ENCODE assay signal across 17 cellular contexts in the genomic region with DNA sequence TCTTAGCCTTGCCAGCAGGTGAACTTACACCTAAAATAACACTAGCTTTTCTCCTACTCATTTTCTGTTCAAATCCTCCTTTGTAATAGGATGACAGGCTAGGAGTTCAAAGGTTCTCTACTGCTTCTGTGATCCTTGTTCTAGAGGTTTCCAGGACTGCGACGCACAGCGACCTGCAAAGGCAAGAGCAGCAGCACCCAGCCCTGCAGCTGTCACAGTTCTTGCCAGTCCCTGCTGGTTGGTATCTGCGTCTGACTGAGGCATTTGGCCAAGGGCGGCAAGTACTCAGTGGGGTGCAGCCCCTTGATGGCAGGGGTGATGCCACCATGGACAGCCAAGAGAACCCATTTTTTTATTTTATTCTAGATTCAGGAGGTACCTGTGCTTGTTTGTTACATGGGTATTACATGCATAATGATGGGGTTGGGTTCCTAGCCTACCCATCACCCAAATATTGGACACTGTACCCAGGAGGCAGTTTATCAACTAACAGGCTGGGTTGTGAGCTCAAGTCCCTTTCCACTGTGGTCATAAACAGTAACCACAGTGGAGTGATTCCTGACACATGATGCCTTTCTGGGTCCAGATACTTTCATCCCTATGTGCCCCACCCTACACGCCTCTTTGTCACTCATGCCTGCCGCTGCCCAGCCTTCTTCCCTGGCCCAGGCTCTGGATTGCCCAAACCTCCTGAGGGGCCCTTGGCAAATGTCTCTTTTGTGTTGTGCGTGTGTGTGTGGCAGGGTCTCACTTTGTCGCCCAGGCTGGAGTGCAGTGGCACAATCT.
"Had no signal": no experiment of that assay in that cellular context is flagged by ENCODE, and none has a peak within 500 bp of the region (broad histone marks: within the 10 kb centered on the region; RNA-seq: fewer than 3 reads in every experiment).

No MANE protein-coding gene starts in this region.

- H3K4me3 ChIP-seq: dorsolateral prefrontal cortex, gastrocnemius medialis, psoas muscle, sigmoid colon, smooth muscle cell had no signal

- H3K79me2 ChIP-seq: parathyroid adenoma had no signal

- H3K9me3 ChIP-seq: gastrocnemius medialis, psoas muscle, sigmoid colon had no signal

- H3K4me2 ChIP-seq: smooth muscle cell had no signal

- H3K9ac ChIP-seq: parathyroid adenoma had no signal

- H3K36me3 ChIP-seq: gastrocnemius medialis, sigmoid colon had no signal

- H3K27me3 ChIP-seq: dorsolateral prefrontal cortex, gastrocnemius medialis had no signal

- H3K9me3 Mint-ChIP-seq: mesothelial cell of epicardium, naive B cell, nephron had no signal

- H3K27ac ChIP-seq: dorsolateral prefrontal cortex, gastrocnemius medialis, parathyroid adenoma, psoas muscle, sigmoid colon had no signal

- DNase-seq: cortex of kidney; dorsolateral prefrontal cortex; effector CD8-positive, alpha-beta T cell; gastrocnemius medialis; islet precursor cell; mammary epithelial cell; naive B cell; psoas muscle; retina; sigmoid colon; stimulated activated CD4-positive, alpha-beta T cell treated with anti-CD3 and anti-CD28 coated beads, Interleukin-2, amount 100 ng/mL, for 48 hours; stimulated activated naive CD4-positive, alpha-beta T cell treated with Interleukin-2 at 50 U/mL for 16 hours; trophoblast cell had no signal

- H3K36me3 Mint-ChIP-seq: mesothelial cell of epicardium, naive B cell had no signal

- H3K27ac Mint-ChIP-seq: mesothelial cell of epicardium, nephron had no signal

- H3K4me3 Mint-ChIP-seq: mesothelial cell of epicardium, naive B cell, nephron had no signal

- H2AFZ ChIP-seq: parathyroid adenoma had no signal

- H3K4me1 Mint-ChIP-seq: nephron had no signal
